ENCODE assay signal across 13 cellular contexts in genomic region chr1:113792471-113792870, GRCh38. TPM values are rescaled to one million over a fixed set of nuclear protein-coding genes. Genes with fewer than 3 reads are reported as not detected.
DNase-seq lines count a peak whose midpoint lies in the region; ATAC-seq and TF ChIP-seq lines count a peak whose summit lies in the region.
"Had no signal": no experiment of that assay in that cellular context is flagged by ENCODE, and none has a peak within 500 bp of the region (broad histone marks: within the 10 kb centered on the region; RNA-seq: fewer than 3 reads in every experiment).

No MANE protein-coding gene starts in this region.

- intact Hi-C loops in activated naive CD4-positive, alpha-beta T cell treated with anti-CD3 and anti-CD28 coated beads for 36 hours (cut with micrococcal nuclease): no loop called here
- intact Hi-C loops in aorta (cut with DNase I) (no loop called here), mammary epithelial cell (cut with micrococcal nuclease) (no loop called here)

- H3K27ac ChIP-seq in aorta (ENCODE audit: low read depth in 1 of 2, low read length in 2 of 2) (no peak overlapping the region), mammary epithelial cell (ENCODE audit: insufficient read depth, low read depth, low read length) (no peak overlapping the region)
- H3K27ac ChIP-seq: ascending aorta, uterus had no signal

- in situ Hi-C loops in mammary epithelial cell (cut with MboI; ENCODE audit: low sequenced_read_pairs in 2 of 2): no loop called here

- peaks cover 69% of the 10 kb centered on the region for H3K4me1 Mint-ChIP-seq in activated naive CD4-positive, alpha-beta T cell treated with anti-CD3 and anti-CD28 coated beads for 36 hours (ENCODE audit: low read depth)
- peaks cover 61% of the 10 kb centered on the region for H3K4me1 Mint-ChIP-seq in activated naive CD8-positive, alpha-beta T cell treated with anti-CD3 and anti-CD28 coated beads for 36 hours
- H3K4me1 Mint-ChIP-seq in stimulated activated effector memory CD8-positive, alpha-beta T cell treated with anti-CD3 and anti-CD28 coated beads, Interleukin-12 subunit alpha, Interleukin-12 subunit beta, amount 100 ng/mL, for 72 hours: peaks cover 56% of the 10 kb centered on the region

- peaks cover 34% of the 10 kb centered on the region for H3K79me2 ChIP-seq in mammary epithelial cell (ENCODE audit: insufficient read depth, low read length)

- no peaks in the 10 kb centered on the region for H3K9me3 Mint-ChIP-seq in activated naive CD4-positive, alpha-beta T cell treated with anti-CD3 and anti-CD28 coated beads for 36 hours
- peaks cover 3% of the 10 kb centered on the region for H3K9me3 Mint-ChIP-seq in activated naive CD8-positive, alpha-beta T cell treated with anti-CD3 and anti-CD28 coated beads for 36 hours
- H3K9me3 Mint-ChIP-seq in stimulated activated effector memory CD8-positive, alpha-beta T cell treated with anti-CD3 and anti-CD28 coated beads, Interleukin-12 subunit alpha, Interleukin-12 subunit beta, amount 100 ng/mL, for 72 hours: peaks cover 3% of the 10 kb centered on the region

- H3K4me1 ChIP-seq in aorta (ENCODE audit: control insufficient read depth in 1 of 2, insufficient read depth in 2 of 2, low read length in 2 of 2): peaks cover 3 to 4% of the 10 kb centered on the region in 2 donors
- H3K4me1 ChIP-seq in mammary epithelial cell (ENCODE audit: insufficient read depth, low read length): no peaks in the 10 kb centered on the region
- H3K4me1 ChIP-seq: uterus had no signal

- no peak overlapping the region for H2AFZ ChIP-seq in mammary epithelial cell (ENCODE audit: low read depth, low read length)

- no peaks in the 10 kb centered on the region for H4K20me1 ChIP-seq in mammary epithelial cell (ENCODE audit: insufficient read depth, low read length)

- DNase-seq in activated naive CD4-positive, alpha-beta T cell treated with anti-CD3 and anti-CD28 coated beads for 36 hours: peak; percentile 40
- no peak for DNase-seq in activated naive CD4-positive, alpha-beta T cell treated with anti-CD3 and anti-CD28 coated beads, Interleukin-2, amount 50 U/mL, for 16 hours
- no peak for DNase-seq in activated naive CD8-positive, alpha-beta T cell treated with anti-CD3 and anti-CD28 coated beads for 36 hours
- no peak for DNase-seq in stimulated activated effector memory CD8-positive, alpha-beta T cell treated with anti-CD3 and anti-CD28 coated beads, Interleukin-12 subunit alpha, Interleukin-12 subunit beta, amount 100 ng/mL, for 72 hours (ENCODE audit: low spot score in 2 of 2)
- DNase-seq in aorta: no peak
- no peak for DNase-seq in mammary epithelial cell
- DNase-seq: H7, NCI-H1105, NCI-H510A treated with DMSO at 0.1 percent for 48 hours, uterus had no signal

- peak overlapping the region; percentile 83 for H3K27ac Mint-ChIP-seq in activated naive CD4-positive, alpha-beta T cell treated with anti-CD3 and anti-CD28 coated beads for 36 hours
- H3K27ac Mint-ChIP-seq in activated naive CD8-positive, alpha-beta T cell treated with anti-CD3 and anti-CD28 coated beads for 36 hours: peak overlapping the region; percentile 79
- H3K27ac Mint-ChIP-seq in stimulated activated effector memory CD8-positive, alpha-beta T cell treated with anti-CD3 and anti-CD28 coated beads, Interleukin-12 subunit alpha, Interleukin-12 subunit beta, amount 100 ng/mL, for 72 hours: peak overlapping the region; percentile 80

- H3K36me3 ChIP-seq in aorta (ENCODE audit: control insufficient read depth in 1 of 2, insufficient read depth in 2 of 2, low read length in 1 of 2) (peaks cover 0 to 5% of the 10 kb centered on the region in 2 donors), mammary epithelial cell (ENCODE audit: insufficient read depth, low read length) (peaks cover 3% of the 10 kb centered on the region)
- H3K36me3 ChIP-seq: uterus had no signal

- 92 to 94% methylated on average over 5 of the region's 5 CpGs for WGBS in aorta, 2 donors
- 83% methylated on average over 5 of the region's 5 CpGs for WGBS in mammary epithelial cell (ENCODE audit: low coverage, missing lambda C conversion rate)

- no peak overlapping the region for H3K9ac ChIP-seq in mammary epithelial cell (ENCODE audit: insufficient read depth, low read length)

- CTCF ChIA-PET in activated naive CD4-positive, alpha-beta T cell treated with anti-CD3 and anti-CD28 coated beads for 36 hours (lab: Charles Lee): interaction anchor here (1.8 kb wide), 1 partner anchor 11 kb away, joined by 7 read pairs; no protein-coding TSS in a partner anchor
- CTCF ChIA-PET in mammary epithelial cell (lab: Charles Lee; ENCODE audit: low non-redundant PET): no interaction called here

- no peaks in the 10 kb centered on the region for H3K27me3 Mint-ChIP-seq in activated naive CD4-positive, alpha-beta T cell treated with anti-CD3 and anti-CD28 coated beads for 36 hours (ENCODE audit: low read depth)
- H3K27me3 Mint-ChIP-seq in activated naive CD8-positive, alpha-beta T cell treated with anti-CD3 and anti-CD28 coated beads for 36 hours: no peaks in the 10 kb centered on the region

- no peak overlapping the region for H3K4me3 Mint-ChIP-seq in activated naive CD4-positive, alpha-beta T cell treated with anti-CD3 and anti-CD28 coated beads for 36 hours
- H3K4me3 Mint-ChIP-seq in activated naive CD8-positive, alpha-beta T cell treated with anti-CD3 and anti-CD28 coated beads for 36 hours: no peak overlapping the region
- H3K4me3 Mint-ChIP-seq in stimulated activated effector memory CD8-positive, alpha-beta T cell treated with anti-CD3 and anti-CD28 coated beads, Interleukin-12 subunit alpha, Interleukin-12 subunit beta, amount 100 ng/mL, for 72 hours: no peak overlapping the region

- no peak overlapping the region for H3K4me2 ChIP-seq in mammary epithelial cell (ENCODE audit: insufficient read depth, low read depth, low read length)

- TF ChIP-seq CTCF in mammary epithelial cell (conservative IDR thresholded peaks at IDR 0.05 in 1 of 2, IDR thresholded peaks at IDR 0.05 in 1 of 2; ENCODE audit: extremely low read depth in 1 of 2, insufficient read depth in 1 of 2, low read depth in 1 of 2, low read length in 2 of 2): no peak

- H3K36me3 Mint-ChIP-seq in activated naive CD4-positive, alpha-beta T cell treated with anti-CD3 and anti-CD28 coated beads for 36 hours (ENCODE audit: low read depth): peaks cover 24% of the 10 kb centered on the region
- peaks cover 58% of the 10 kb centered on the region for H3K36me3 Mint-ChIP-seq in activated naive CD8-positive, alpha-beta T cell treated with anti-CD3 and anti-CD28 coated beads for 36 hours
- peaks cover 51% of the 10 kb centered on the region for H3K36me3 Mint-ChIP-seq in stimulated activated effector memory CD8-positive, alpha-beta T cell treated with anti-CD3 and anti-CD28 coated beads, Interleukin-12 subunit alpha, Interleukin-12 subunit beta, amount 100 ng/mL, for 72 hours

- H3K27me3 ChIP-seq in aorta (ENCODE audit: control insufficient read depth in 1 of 2, insufficient read depth in 2 of 2, low read length in 1 of 2): no peaks in the 10 kb centered on the region
- H3K27me3 ChIP-seq in mammary epithelial cell (ENCODE audit: insufficient read depth, low read length): no peaks in the 10 kb centered on the region
- H3K27me3 ChIP-seq: ascending aorta, uterus had no signal

- no TSS peak for BruUV-seq in mammary epithelial cell (replicated peaks; lab: Mats Ljungman, UMichigan)

- H3K9me3 ChIP-seq in aorta (ENCODE audit: control insufficient read depth, low read length): no peaks in the 10 kb centered on the region
- no peaks in the 10 kb centered on the region for H3K9me3 ChIP-seq in mammary epithelial cell (replicated peaks; ENCODE audit: insufficient read depth, low read length)
- H3K9me3 ChIP-seq: ascending aorta, uterus had no signal

- ATAC-seq in HG03354 (IDR thresholded peaks at IDR 0.05; ENCODE audit: poor library complexity, severe bottlenecking, unreplicated experiment): peak; percentile 58
- peak; percentile 71 for ATAC-seq in stimulated activated effector memory CD8-positive, alpha-beta T cell treated with anti-CD3 and anti-CD28 coated beads, Interleukin-12 subunit alpha, Interleukin-12 subunit beta, amount 100 ng/mL, for 72 hours
- no peak for ATAC-seq in aorta (ENCODE audit: low FRiP score)
- no peak for ATAC-seq in HG02852 (IDR thresholded peaks at IDR 0.05; ENCODE audit: unreplicated experiment)

- H3K4me3 ChIP-seq in aorta (ENCODE audit: low read length in 2 of 2) (no peak overlapping the region), mammary epithelial cell (replicated peaks in 1 of 3; ENCODE audit: insufficient read depth in 1 of 3, low read depth in 2 of 3, low read length in 3 of 3) (no peak overlapping the region)
- H3K4me3 ChIP-seq: ascending aorta, uterus had no signal

- dilution Hi-C loops in mammary epithelial cell (cut with HindIII; ENCODE audit: low sequenced_read_pairs): no loop called here

RNA-seq across cellular contexts. Expression of gene RSBN1, which starts 19.8 kb away (rescaled TPM):
- 10 to 100 TPM; 13.6 to 14.3 TPM for total RNA-seq in activated naive CD4-positive, alpha-beta T cell treated with anti-CD3 and anti-CD28 coated beads for 36 hours
- total RNA-seq in activated naive CD8-positive, alpha-beta T cell treated with anti-CD3 and anti-CD28 coated beads for 36 hours: 10 to 100 TPM; 15.4 to 16.3 TPM
- total RNA-seq in aorta (10 to 100 TPM; 17.1 to 22.5 TPM), mammary epithelial cell (10 to 100 TPM; 10.0 to 12.5 TPM)
- polyA plus RNA-seq in aorta (1 to 10 TPM; 3.6 to 5.2 TPM), mammary epithelial cell (6.8 TPM)
- 5.7 TPM for polyA minus RNA-seq in mammary epithelial cell

RNA-seq across cellular contexts. Expression of gene PHTF1, which starts 33.2 kb away (rescaled TPM):
- total RNA-seq in activated naive CD4-positive, alpha-beta T cell treated with anti-CD3 and anti-CD28 coated beads for 36 hours: 1 to 10 TPM; 5.4 to 6.3 TPM
- 10 to 100 TPM; 14.5 to 17.2 TPM for total RNA-seq in activated naive CD8-positive, alpha-beta T cell treated with anti-CD3 and anti-CD28 coated beads for 36 hours
- total RNA-seq in aorta (10 to 100 TPM; 15.0 to 26.3 TPM), mammary epithelial cell (10 to 100 TPM; 16.6 to 21.0 TPM)
- polyA plus RNA-seq in aorta (1 to 10 TPM; 2.8 to 8.7 TPM), mammary epithelial cell (8.0 TPM)
- 12.2 TPM for polyA minus RNA-seq in mammary epithelial cell

Comparison
In these comparisons a context has a peak if more than half of its experiments do, and no peak if none do; other contexts are left out.
1. ATAC-seq: peak in HG03354 (single experiment) and stimulated activated effector memory CD8-positive, alpha-beta T cell treated with anti-CD3 and anti-CD28 coated beads, Interleukin-12 subunit alpha, Interleukin-12 subunit beta, amount 100 ng/mL, for 72 hours (single experiment); none in aorta (single experiment) and HG02852 (single experiment).
2. Peak in every context shown above with its lines, with median percentiles within 50 percentile points of each other: H3K27ac Mint-ChIP-seq.